Comparison of ENCODE assay signal across 16 cellular contexts in the genomic region with DNA sequence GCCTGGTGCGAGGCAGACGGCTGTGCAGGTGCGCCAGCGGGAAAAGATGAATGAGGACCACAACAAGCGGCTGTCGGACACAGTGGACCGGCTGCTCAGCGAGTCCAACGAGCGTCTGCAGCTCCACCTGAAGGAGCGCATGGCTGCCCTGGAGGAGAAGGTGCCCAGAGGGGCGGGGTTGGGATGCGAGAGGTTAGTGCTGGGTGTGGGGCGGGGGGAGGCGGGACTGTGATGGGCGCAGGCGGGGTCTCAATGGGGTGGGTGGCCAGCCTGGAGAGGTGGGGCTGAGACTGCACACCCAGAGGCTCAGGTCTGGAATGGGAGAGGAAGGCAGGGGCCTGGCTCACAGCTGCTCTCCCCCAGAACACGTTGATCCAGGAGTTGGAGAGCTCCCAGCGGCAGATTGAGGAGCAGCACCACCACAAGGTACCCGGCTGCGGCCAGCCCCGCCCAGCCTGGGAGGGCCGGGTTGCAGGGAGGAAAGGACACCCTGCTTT. TPM values are rescaled to one million over a fixed set of nuclear protein-coding genes. Genes with fewer than 3 reads are reported as not detected.
DNase-seq lines count a peak whose midpoint lies in the region; ATAC-seq and TF ChIP-seq lines count a peak whose summit lies in the region.
"Had no signal": no experiment of that assay in that cellular context is flagged by ENCODE, and none has a peak within 500 bp of the region (broad histone marks: within the 10 kb centered on the region; RNA-seq: fewer than 3 reads in every experiment).

No MANE protein-coding gene starts in this region.

- in situ Hi-C loops in Panc1 (cut with HindIII; ENCODE audit: low pct_unique_long_range_greater_than_20kb, low sequenced_read_pairs) = no loop called here

- no peaks in the 10 kb centered on the region for H3K36me3 ChIP-seq in Panc1 (ENCODE audit: control insufficient read depth, insufficient read depth, low read length)
- H3K36me3 ChIP-seq in iPS-15b (ENCODE audit: control insufficient read depth, insufficient read depth, low read length) = peaks cover 3% of the 10 kb centered on the region
- H3K36me3 ChIP-seq: adrenal gland had no signal

- TF ChIP-seq CTCF in Panc1 (IDR thresholded peaks at IDR 0.05) = no peak

- peak; percentile 66 for ATAC-seq in Panc1
- ATAC-seq in stimulated activated memory B cell treated with anti-CD40 and anti-IgM and Interleukin-4, amounts not matched to agents 10 μg/mL and 1 μg/mL and 100 μg/mL, for 72 hours = peak; percentile 25
- ATAC-seq: gastrocnemius medialis, left ventricle myocardium superior, SK-N-SH treated with all-trans-retinoic acid at 6 μM for 48 hours had no signal

- H3K9ac ChIP-seq in iPS-15b (ENCODE audit: low read depth, low read length) = no peak overlapping the region

- no peak overlapping the region for H3K27ac Mint-ChIP-seq in stimulated activated memory B cell treated with anti-CD40 and anti-IgM and Interleukin-4, amounts not matched to agents 10 μg/mL and 1 μg/mL and 100 μg/mL, for 72 hours

- H3K27ac ChIP-seq in Panc1 (ENCODE audit: low read length) = no peak overlapping the region
- H3K27ac ChIP-seq: adrenal gland, gastrocnemius medialis, HL-60 had no signal

- POLR2A ChIA-PET in Panc1 (lab: Charles Lee) = no interaction called here

- H3K27me3 ChIP-seq in Panc1 (ENCODE audit: control insufficient read depth, insufficient read depth, low read length) = no peaks in the 10 kb centered on the region
- H3K27me3 ChIP-seq in iPS-15b (ENCODE audit: control insufficient read depth, insufficient read depth, low read length) = peaks cover 4% of the 10 kb centered on the region
- H3K27me3 ChIP-seq: gastrocnemius medialis had no signal

- H3K36me3 Mint-ChIP-seq in stimulated activated memory B cell treated with anti-CD40 and anti-IgM and Interleukin-4, amounts not matched to agents 10 μg/mL and 1 μg/mL and 100 μg/mL, for 72 hours = no peaks in the 10 kb centered on the region

- no peak overlapping the region for H3K4me3 Mint-ChIP-seq in stimulated activated memory B cell treated with anti-CD40 and anti-IgM and Interleukin-4, amounts not matched to agents 10 μg/mL and 1 μg/mL and 100 μg/mL, for 72 hours

- H3K27me3 Mint-ChIP-seq in stimulated activated memory B cell treated with anti-CD40 and anti-IgM and Interleukin-4, amounts not matched to agents 10 μg/mL and 1 μg/mL and 100 μg/mL, for 72 hours = peaks cover 73% of the 10 kb centered on the region

- CTCF ChIA-PET in Panc1 (lab: Charles Lee) = interaction anchor here (0.6 kb wide), 2 partner anchors 70 to 124 kb away, joined by 3 to 5 read pairs; no protein-coding TSS in a partner anchor

- H3K4me1 Mint-ChIP-seq in stimulated activated memory B cell treated with anti-CD40 and anti-IgM and Interleukin-4, amounts not matched to agents 10 μg/mL and 1 μg/mL and 100 μg/mL, for 72 hours = no peaks in the 10 kb centered on the region

- DNase-seq in NCI-H345 (lab: John Stamatoyannopoulos, UW) (peak; percentile 44), NCI-H345 treated with DMSO at 0.1 percent for 48 hours (lab: John Stamatoyannopoulos, UW; ENCODE audit: unreplicated experiment) (no peak), Panc1 (ENCODE audit: low read depth, low spot score) (no peak), CD1c-positive myeloid dendritic cell (ENCODE audit: extremely low spot score) (no peak), DMS114 treated with DMSO at 0.1 percent for 48 hours (lab: John Stamatoyannopoulos, UW; ENCODE audit: unreplicated experiment) (no peak)
- DNase-seq in stimulated activated CD4-positive, alpha-beta T cell treated with anti-CD3 and anti-CD28 coated beads, Interleukin-12 subunit alpha, Interleukin-12 subunit beta, amount 100 ng/mL, for 4 hours = no peak
- DNase-seq: activated CD4-positive, CD25-positive, alpha-beta regulatory T cell; adrenal gland; gastrocnemius medialis; left ventricle myocardium superior had no signal

- intact Hi-C loops in Panc1 (cut with micrococcal nuclease; ENCODE audit: unreplicated experiment) = no loop called here

- no peaks in the 10 kb centered on the region for H3K4me1 ChIP-seq in Panc1 (ENCODE audit: control insufficient read depth, insufficient read depth, low read length)
- H3K4me1 ChIP-seq in iPS-15b (ENCODE audit: control insufficient read depth, insufficient read depth, low read length) = peaks cover 12% of the 10 kb centered on the region

- no TSS peak for BruUV-seq in Panc1 (replicated peaks; lab: Mats Ljungman, UMichigan)

- no peaks in the 10 kb centered on the region for H3K9me3 ChIP-seq in Panc1 (ENCODE audit: control insufficient read depth, insufficient read depth, low read depth, low read length)
- H3K9me3 ChIP-seq in iPS-15b (ENCODE audit: control insufficient read depth, insufficient read depth, low read length) = no peaks in the 10 kb centered on the region
- H3K9me3 ChIP-seq: adrenal gland, gastrocnemius medialis had no signal

- H3K4me3 ChIP-seq in Panc1 (ENCODE audit: low read depth in 2 of 2, low read length in 2 of 2) (no peak overlapping the region), iPS-15b (ENCODE audit: low read depth, low read length) (peak overlapping the region; percentile 8)
- H3K4me3 ChIP-seq: adrenal gland, gastrocnemius medialis had no signal

- H3K9me3 Mint-ChIP-seq in stimulated activated memory B cell treated with anti-CD40 and anti-IgM and Interleukin-4, amounts not matched to agents 10 μg/mL and 1 μg/mL and 100 μg/mL, for 72 hours = no peaks in the 10 kb centered on the region

RNA-seq across cellular contexts. Expression of a gene that starts 22.3 kb away (rescaled TPM):
- 1.9 TPM for total RNA-seq in Panc1 (2021; ENCODE audit: unreplicated experiment)
- polyA plus RNA-seq in Panc1 (2012; ENCODE audit: insufficient read length) = 6.7 TPM

RNA-seq across cellular contexts. Expression of a gene that starts 37.2 kb away (rescaled TPM):
- not detected for total RNA-seq in Panc1 (2021; ENCODE audit: unreplicated experiment)
- polyA plus RNA-seq in Panc1 (2012; ENCODE audit: insufficient read length) = not detected
- total RNA-seq: adrenal gland, left ventricle myocardium superior, M059J, omental fat pad had no signal
- polyA plus RNA-seq: adrenal gland had no signal

RNA-seq across cellular contexts. Expression of a gene that starts 41.4 kb away (rescaled TPM):
- 59.1 TPM for total RNA-seq in Panc1 (2021; ENCODE audit: unreplicated experiment)
- polyA plus RNA-seq in Panc1 (2012; ENCODE audit: insufficient read length) = 29.6 TPM
